ENCODE assay signal across 8 cellular contexts in genomic region chr6:156791261-156791850, GRCh38. TPM values are rescaled to one million over a fixed set of nuclear protein-coding genes. Genes with fewer than 3 reads are reported as not detected.
A peak's percentile ranks its signal among the peaks of the same experiment; 100 is the strongest.
DNase-seq lines count a peak whose midpoint lies in the region; ATAC-seq and TF ChIP-seq lines count a peak whose summit lies in the region.

No MANE protein-coding gene starts in this region.

- no peak for TF ChIP-seq CTCF in upper lobe of left lung (IDR thresholded peaks at IDR 0.05)

- WGBS in upper lobe of left lung, 2 donors = 43 to 44% methylated on average over 10 of the region's 10 CpGs

- H3K27me3 ChIP-seq in upper lobe of left lung = no peaks in the 10 kb centered on the region

- peaks cover 33 to 55% (median 44%) of the 10 kb centered on the region in 4 donors for H3K4me1 ChIP-seq in upper lobe of left lung

- no peak overlapping the region for H3K4me3 ChIP-seq in upper lobe of left lung

- no peaks in the 10 kb centered on the region for H3K36me3 ChIP-seq in upper lobe of left lung

- peak; percentile 55 for ATAC-seq in HG02763 (IDR thresholded peaks at IDR 0.05; ENCODE audit: unreplicated experiment)
- ATAC-seq in upper lobe of left lung (ENCODE audit: low FRiP score in 2 of 2) = no peak

- DNase-seq in activated CD8-positive, alpha-beta memory T cell treated with anti-CD3 and anti-CD28 coated beads for 24 hours = peak; percentile 54
- no peak for DNase-seq in activated CD8-positive, alpha-beta memory T cell treated with anti-CD3 and anti-CD28 coated beads, Interleukin-2, amount 50 U/mL, for 4 hours
- DNase-seq in NCI-H2029 (lab: John Stamatoyannopoulos, UW) (peak; percentile 78), astrocyte of the hippocampus (ENCODE audit: low read depth, low spot score) (peak; percentile 53), lung microvascular endothelial cell (ENCODE audit: low read depth in 2 of 2) (peak; percentile 68 to 77), upper lobe of left lung (no peak), NCI-H2081 treated with DMSO at 0.1 percent for 48 hours (lab: John Stamatoyannopoulos, UW) (no peak)

- no peak for TF ChIP-seq EP300 in upper lobe of left lung (IDR thresholded peaks at IDR 0.05)

- no peaks in the 10 kb centered on the region for H3K9me3 ChIP-seq in upper lobe of left lung

- H3K27ac ChIP-seq in upper lobe of left lung = no peak overlapping the region

- TF ChIP-seq POLR2A in upper lobe of left lung (IDR thresholded peaks at IDR 0.05) = no peak

RNA-seq across cellular contexts. Expression of gene ARID1B, which starts 14.2 kb away (rescaled TPM):
- total RNA-seq in lung microvascular endothelial cell (22.7 and 33.1 TPM in 2 replicates), upper lobe of left lung (100 to 1,000 TPM in 3 of 6 donors, 10 to 100 TPM in 3; 66.4 to 168 (median 109) TPM)

Comparison
In these comparisons a context has a peak if more than half of its experiments do, and no peak if none do; other contexts are left out.
1. DNase-seq: peak in activated CD8-positive, alpha-beta memory T cell treated with anti-CD3 and anti-CD28 coated beads for 24 hours (single experiment), NCI-H2029 (single experiment), astrocyte of the hippocampus (single experiment) and lung microvascular endothelial cell (2 of 2); none in activated CD8-positive, alpha-beta memory T cell treated with anti-CD3 and anti-CD28 coated beads, Interleukin-2, amount 50 U/mL, for 4 hours (single experiment), upper lobe of left lung (0 of 2) and NCI-H2081 treated with DMSO at 0.1 percent for 48 hours (single experiment).